ENCODE assay signal across 12 cellular contexts in genomic region chr15:58453931-58454793, GRCh38. TPM values are rescaled to one million over a fixed set of nuclear protein-coding genes. Genes with fewer than 3 reads are reported as not detected.
A peak's percentile ranks its signal among the peaks of the same experiment; 100 is the strongest.
DNase-seq lines count a peak whose midpoint lies in the region; ATAC-seq, FAIRE-seq and TF ChIP-seq lines count a peak whose summit lies in the region.
"Had no signal": no experiment of that assay in that cellular context is flagged by ENCODE, and none has a peak within 500 bp of the region (broad histone marks: within the 10 kb centered on the region; RNA-seq: fewer than 3 reads in every experiment).

No MANE protein-coding gene starts in this region.

- H3K4me1 ChIP-seq in upper lobe of left lung = peaks cover 3 to 12% (median 9%) of the 10 kb centered on the region in 4 donors

- no peaks in the 10 kb centered on the region for H3K36me3 ChIP-seq in upper lobe of left lung

- no peak overlapping the region for H3K4me3 ChIP-seq in upper lobe of left lung

- no peak overlapping the region for H3K27ac ChIP-seq in upper lobe of left lung

- TF ChIP-seq EP300 in upper lobe of left lung (IDR thresholded peaks at IDR 0.05) = no peak

- no peaks in the 10 kb centered on the region for H3K27me3 ChIP-seq in upper lobe of left lung

- FAIRE-seq in urothelium cell line (lab: Jason Lieb, UNC) = peak; percentile 76

- TF ChIP-seq CTCF in upper lobe of left lung (IDR thresholded peaks at IDR 0.05) = no peak

- no peaks in the 10 kb centered on the region for H3K9me3 ChIP-seq in upper lobe of left lung

- ATAC-seq in upper lobe of left lung (ENCODE audit: low FRiP score in 2 of 2) (no peak), GM21423 (IDR thresholded peaks at IDR 0.05; ENCODE audit: unreplicated experiment) (no peak)
- ATAC-seq: WTC11 had no signal

- DNase-seq in activated naive CD4-positive, alpha-beta T cell treated with Interleukin-2 at 50 U/mL for 16 hours = peak; percentile 48
- no peak for DNase-seq in activated naive CD4-positive, alpha-beta T cell (lab: John Stamatoyannopoulos, UW)
- peak; percentile 49 to 71 for DNase-seq in NCI-H524 (lab: John Stamatoyannopoulos, UW)
- DNase-seq in activated naive CD8-positive, alpha-beta T cell treated with anti-CD3 and anti-CD28 coated beads, Interleukin-2, amount 50 U/mL, for 16 hours (ENCODE audit: low read depth, low spot score) = peak; percentile 36
- DNase-seq in urothelium cell line (ENCODE audit: low spot score) = peak; percentile 53
- DNase-seq in upper lobe of left lung = no peak
- DNase-seq in COR-L47 (lab: John Stamatoyannopoulos, UW) = no peak
- DNase-seq: endodermal cell, MM.1S had no signal

- whole genome bisulfite sequencing in upper lobe of left lung, 2 donors = 89 to 90% methylated on average over 4 to 5 of the region's 5 CpGs

- no peak for TF ChIP-seq POLR2A in upper lobe of left lung (IDR thresholded peaks at IDR 0.05)

RNA-seq across cellular contexts. Expression of gene LIPC, which starts 22.4 kb away (rescaled TPM):
- total RNA-seq in upper lobe of left lung = under 1 TPM in 4 of 6 donors, not detected in 2; 0.40 to 0.89 (median 0.75) TPM
- total RNA-seq: B cell, endodermal cell, WTC11 had no signal

Comparison
In these comparisons a context has a peak if more than half of its experiments do, and no peak if none do; other contexts are left out.
1. DNase-seq: peak in activated naive CD4-positive, alpha-beta T cell treated with Interleukin-2 at 50 U/mL for 16 hours (single experiment), NCI-H524 (2 of 2), activated naive CD8-positive, alpha-beta T cell treated with anti-CD3 and anti-CD28 coated beads, Interleukin-2, amount 50 U/mL, for 16 hours (single experiment) and urothelium cell line (single experiment); none in activated naive CD4-positive, alpha-beta T cell (0 of 4), upper lobe of left lung (0 of 2) and COR-L47 (single experiment).